In genomic region chr4:17557880-17558279, GRCh38 we compare ENCODE assay signal across 14 cellular contexts. TPM values are rescaled to one million over a fixed set of nuclear protein-coding genes. Genes with fewer than 3 reads are reported as not detected.
DNase-seq lines count a peak whose midpoint lies in the region; ATAC-seq and TF ChIP-seq lines count a peak whose summit lies in the region.
"Had no signal": no experiment of that assay in that cellular context is flagged by ENCODE, and none has a peak within 500 bp of the region (broad histone marks: within the 10 kb centered on the region; RNA-seq: fewer than 3 reads in every experiment).

No MANE protein-coding gene starts in this region.

- no peaks in the 10 kb centered on the region for H3K36me3 Mint-ChIP-seq in activated T-helper 1 cell treated with anti-CD3 and anti-CD28 coated beads, Interleukin-12 subunit alpha, Interleukin-12 subunit beta, Interleukin-2, Interleukin-4 antibody, amounts not matched to agents 30 ng/mL and 10 ng/mL and 1 ng/mL, durations not matched to agents 14 hours and 24 hours and 36 hours (ENCODE audit: low read depth)

- no peak for ATAC-seq in GM18520 (IDR thresholded peaks at IDR 0.05; ENCODE audit: unreplicated experiment)

- no peak overlapping the region for H3K27ac Mint-ChIP-seq in activated T-helper 1 cell treated with anti-CD3 and anti-CD28 coated beads, Interleukin-12 subunit alpha, Interleukin-12 subunit beta, Interleukin-2, Interleukin-4 antibody, amounts not matched to agents 30 ng/mL and 10 ng/mL and 1 ng/mL, durations not matched to agents 14 hours and 24 hours and 36 hours
- H3K27ac Mint-ChIP-seq: CD4-positive, alpha-beta T cell; H9 had no signal

- H3K27me3 Mint-ChIP-seq in activated T-helper 1 cell treated with anti-CD3 and anti-CD28 coated beads, Interleukin-12 subunit alpha, Interleukin-12 subunit beta, Interleukin-2, Interleukin-4 antibody, amounts not matched to agents 30 ng/mL and 10 ng/mL and 1 ng/mL, durations not matched to agents 14 hours and 24 hours and 36 hours (ENCODE audit: insufficient read depth) = peaks cover 19% of the 10 kb centered on the region

- H3K9me3 Mint-ChIP-seq in activated T-helper 1 cell treated with anti-CD3 and anti-CD28 coated beads, Interleukin-12 subunit alpha, Interleukin-12 subunit beta, Interleukin-2, Interleukin-4 antibody, amounts not matched to agents 30 ng/mL and 10 ng/mL and 1 ng/mL, durations not matched to agents 14 hours and 24 hours and 36 hours = no peaks in the 10 kb centered on the region
- H3K9me3 Mint-ChIP-seq: CD4-positive, alpha-beta T cell; H9 had no signal

- H3K4me3 Mint-ChIP-seq in activated T-helper 1 cell treated with anti-CD3 and anti-CD28 coated beads, Interleukin-12 subunit alpha, Interleukin-12 subunit beta, Interleukin-2, Interleukin-4 antibody, amounts not matched to agents 30 ng/mL and 10 ng/mL and 1 ng/mL, durations not matched to agents 14 hours and 24 hours and 36 hours = no peak overlapping the region
- H3K4me3 Mint-ChIP-seq: CD4-positive, alpha-beta T cell; H9 had no signal

- TF ChIP-seq CTCF in fibroblast of mammary gland (conservative IDR thresholded peaks at IDR 0.05; ENCODE audit: control insufficient read depth, insufficient read depth, low read depth, low read length) = no peak

- peak; percentile 9 for DNase-seq in DMS 273 (lab: John Stamatoyannopoulos, UW; ENCODE audit: unreplicated experiment)
- DNase-seq in DMS 273 treated with DMSO at 0.1 percent for 48 hours (lab: John Stamatoyannopoulos, UW) = no peak
- DNase-seq in fibroblast of mammary gland (ENCODE audit: low read depth) = peak; percentile 44
- DNase-seq in anterior cingulate cortex (lab: John Stamatoyannopoulos, UW) = no peak
- no peak for DNase-seq in activated T-helper 1 cell treated with anti-CD3 and anti-CD28 coated beads, Interleukin-12 subunit alpha, Interleukin-12 subunit beta, Interleukin-2, Interleukin-4 antibody, amounts not matched to agents 30 ng/mL and 10 ng/mL and 1 ng/mL, durations not matched to agents 14 hours and 24 hours and 36 hours (ENCODE audit: low spot score)
- DNase-seq: BE2C; CD4-positive, alpha-beta T cell; H9; NCI-H1436; NCI-H2029; NCI-H2171; NCI-H446 had no signal

- H3K4me1 Mint-ChIP-seq in activated T-helper 1 cell treated with anti-CD3 and anti-CD28 coated beads, Interleukin-12 subunit alpha, Interleukin-12 subunit beta, Interleukin-2, Interleukin-4 antibody, amounts not matched to agents 30 ng/mL and 10 ng/mL and 1 ng/mL, durations not matched to agents 14 hours and 24 hours and 36 hours (ENCODE audit: low read depth) = peaks cover 8% of the 10 kb centered on the region

- intact Hi-C loops in activated T-helper 1 cell treated with anti-CD3 and anti-CD28 coated beads, Interleukin-12 subunit alpha, Interleukin-12 subunit beta, Interleukin-2, Interleukin-4 antibody, amounts not matched to agents 30 ng/mL and 10 ng/mL and 1 ng/mL, durations not matched to agents 14 hours and 24 hours and 36 hours (cut with micrococcal nuclease) = no loop called here

- no peak overlapping the region for H3K4me3 ChIP-seq in fibroblast of mammary gland (ENCODE audit: control insufficient read depth, low read depth, low read length)
- H3K4me3 ChIP-seq: SJSA1 had no signal

RNA-seq across cellular contexts. Expression of gene LAP3, which starts 19.1 kb away (rescaled TPM):
- 108 and 109 TPM in 2 replicates for total RNA-seq in activated T-helper 1 cell treated with anti-CD3 and anti-CD28 coated beads, Interleukin-12 subunit alpha, Interleukin-12 subunit beta, Interleukin-2, Interleukin-4 antibody, amounts not matched to agents 30 ng/mL and 10 ng/mL and 1 ng/mL, durations not matched to agents 14 hours and 24 hours and 36 hours

RNA-seq across cellular contexts. Expression of gene CLRN2, which starts 42.9 kb away (rescaled TPM):
- not detected in 2 replicates for total RNA-seq in activated T-helper 1 cell treated with anti-CD3 and anti-CD28 coated beads, Interleukin-12 subunit alpha, Interleukin-12 subunit beta, Interleukin-2, Interleukin-4 antibody, amounts not matched to agents 30 ng/mL and 10 ng/mL and 1 ng/mL, durations not matched to agents 14 hours and 24 hours and 36 hours
- total RNA-seq: CD4-positive, alpha-beta T cell; H9; SJSA1 had no signal

RNA-seq across cellular contexts. Expression of gene QDPR, which starts 46.0 kb away (rescaled TPM):
- total RNA-seq in activated T-helper 1 cell treated with anti-CD3 and anti-CD28 coated beads, Interleukin-12 subunit alpha, Interleukin-12 subunit beta, Interleukin-2, Interleukin-4 antibody, amounts not matched to agents 30 ng/mL and 10 ng/mL and 1 ng/mL, durations not matched to agents 14 hours and 24 hours and 36 hours = 28.7 and 29.7 TPM in 2 replicates

RNA-seq across cellular contexts. Expression of gene MED28, which starts 56.6 kb away (rescaled TPM):
- total RNA-seq in activated T-helper 1 cell treated with anti-CD3 and anti-CD28 coated beads, Interleukin-12 subunit alpha, Interleukin-12 subunit beta, Interleukin-2, Interleukin-4 antibody, amounts not matched to agents 30 ng/mL and 10 ng/mL and 1 ng/mL, durations not matched to agents 14 hours and 24 hours and 36 hours = 46.6 and 49.6 TPM in 2 replicates

Comparison
In these comparisons a context has a peak if more than half of its experiments do, and no peak if none do; other contexts are left out.
1. DNase-seq: peak in DMS 273 (single experiment) and fibroblast of mammary gland (single experiment); none in DMS 273 treated with DMSO at 0.1 percent for 48 hours (single experiment), anterior cingulate cortex (0 of 58) and activated T-helper 1 cell treated with anti-CD3 and anti-CD28 coated beads, Interleukin-12 subunit alpha, Interleukin-12 subunit beta, Interleukin-2, Interleukin-4 antibody, amounts not matched to agents 30 ng/mL and 10 ng/mL and 1 ng/mL, durations not matched to agents 14 hours and 24 hours and 36 hours (single experiment).